In the genomic region with DNA sequence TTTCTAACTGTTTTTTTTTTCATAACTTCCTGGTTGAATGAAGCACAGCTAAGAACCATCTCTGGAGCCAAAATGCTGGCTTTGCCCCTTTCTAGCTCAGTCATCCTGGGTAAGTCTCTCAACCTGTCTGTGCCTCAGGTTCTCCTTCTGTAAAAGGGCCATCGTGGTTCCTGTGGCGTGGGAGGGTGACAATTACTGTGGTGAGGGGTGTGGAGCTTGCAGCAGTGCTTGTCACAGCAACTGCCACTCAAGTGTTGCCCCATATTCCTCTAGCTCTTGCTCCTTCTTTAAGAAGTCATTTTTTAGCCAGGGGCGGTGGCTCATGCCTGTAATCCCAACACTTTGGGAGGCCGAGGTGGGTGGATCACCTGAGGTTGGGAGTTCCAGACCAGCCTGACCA, we compare ENCODE assay signal across 1 cellular context.
A peak's percentile ranks its signal among the peaks of the same experiment; 100 is the strongest.
TF ChIP-seq lines count a peak whose summit lies in the region.

No MANE protein-coding gene starts in this region.

TF ChIP-seq in GM12878, 131 proteins besides CTCF, POLR2A, EP300 and RAD21:
- TF ChIP-seq, protein P1, sequence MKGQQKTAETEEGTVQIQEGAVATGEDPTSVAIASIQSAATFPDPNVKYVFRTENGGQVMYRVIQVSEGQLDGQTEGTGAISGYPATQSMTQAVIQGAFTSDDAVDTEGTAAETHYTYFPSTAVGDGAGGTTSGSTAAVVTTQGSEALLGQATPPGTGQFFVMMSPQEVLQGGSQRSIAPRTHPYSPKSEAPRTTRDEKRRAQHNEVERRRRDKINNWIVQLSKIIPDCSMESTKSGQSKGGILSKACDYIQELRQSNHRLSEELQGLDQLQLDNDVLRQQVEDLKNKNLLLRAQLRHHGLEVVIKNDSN (IDR thresholded peaks at IDR 0.05; ENCODE audit: borderline replicate concordance, extremely low read length, insufficient read depth, low read depth, low read length): no peak
- TF ChIP-seq, protein P2, sequence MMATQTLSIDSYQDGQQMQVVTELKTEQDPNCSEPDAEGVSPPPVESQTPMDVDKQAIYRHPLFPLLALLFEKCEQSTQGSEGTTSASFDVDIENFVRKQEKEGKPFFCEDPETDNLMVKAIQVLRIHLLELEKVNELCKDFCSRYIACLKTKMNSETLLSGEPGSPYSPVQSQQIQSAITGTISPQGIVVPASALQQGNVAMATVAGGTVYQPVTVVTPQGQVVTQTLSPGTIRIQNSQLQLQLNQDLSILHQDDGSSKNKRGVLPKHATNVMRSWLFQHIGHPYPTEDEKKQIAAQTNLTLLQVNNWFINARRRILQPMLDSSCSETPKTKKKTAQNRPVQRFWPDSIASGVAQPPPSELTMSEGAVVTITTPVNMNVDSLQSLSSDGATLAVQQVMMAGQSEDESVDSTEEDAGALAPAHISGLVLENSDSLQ (IDR thresholded peaks at IDR 0.05): peak; percentile 87
- TF ChIP-seq, protein P3, sequence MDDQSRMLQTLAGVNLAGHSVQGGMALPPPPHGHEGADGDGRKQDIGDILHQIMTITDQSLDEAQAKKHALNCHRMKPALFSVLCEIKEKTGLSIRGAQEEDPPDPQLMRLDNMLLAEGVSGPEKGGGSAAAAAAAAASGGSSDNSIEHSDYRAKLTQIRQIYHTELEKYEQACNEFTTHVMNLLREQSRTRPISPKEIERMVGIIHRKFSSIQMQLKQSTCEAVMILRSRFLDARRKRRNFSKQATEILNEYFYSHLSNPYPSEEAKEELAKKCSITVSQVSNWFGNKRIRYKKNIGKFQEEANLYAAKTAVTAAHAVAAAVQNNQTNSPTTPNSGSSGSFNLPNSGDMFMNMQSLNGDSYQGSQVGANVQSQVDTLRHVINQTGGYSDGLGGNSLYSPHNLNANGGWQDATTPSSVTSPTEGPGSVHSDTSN (IDR thresholded peaks at IDR 0.05; ENCODE audit: insufficient replicate concordance, low read depth, low read length): peak; percentile 37
- TF ChIP-seq YBX1 (IDR thresholded peaks at IDR 0.05) (no peak), MEF2B (IDR thresholded peaks at IDR 0.05; ENCODE audit: partially characterized antibody, poor library complexity, severe bottlenecking) (no peak), NR2F1 (conservative IDR thresholded peaks at IDR 0.05) (0 out of 2 replicates have a peak, but pooled peaks have one; percentile 17), IKZF1 (conservative IDR thresholded peaks at IDR 0.05) (0 out of 2 replicates have a peak, but pooled peaks have one; percentile 14)
